ENCODE assay signal across 28 cellular contexts in the genomic region with DNA sequence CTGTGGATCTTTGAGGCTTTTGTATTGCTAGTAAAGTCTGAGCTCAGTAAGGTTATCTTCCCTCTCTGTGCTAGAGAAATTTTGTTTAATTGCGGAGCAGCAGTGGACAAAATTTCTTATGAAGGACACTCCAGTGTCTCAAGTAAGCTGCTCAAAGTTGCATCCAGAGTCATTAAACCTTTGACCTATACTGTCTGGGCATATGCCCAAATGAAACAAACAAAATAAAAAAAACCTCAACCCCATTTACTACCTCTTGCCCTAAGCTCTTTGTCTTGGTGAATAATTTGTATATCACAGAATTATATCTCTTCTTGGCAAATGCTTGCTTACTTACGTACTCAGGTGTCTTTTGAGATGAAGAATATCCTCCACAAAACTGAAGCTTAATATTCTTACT.
"Had no signal": no experiment of that assay in that cellular context is flagged by ENCODE, and none has a peak within 500 bp of the region (broad histone marks: within the 10 kb centered on the region; RNA-seq: fewer than 3 reads in every experiment).

No MANE protein-coding gene starts in this region.

- H3K36me3 Mint-ChIP-seq: memory B cell; naive thymus-derived CD4-positive, alpha-beta T cell; stimulated activated effector memory CD8-positive, alpha-beta T cell treated with anti-CD3 and anti-CD28 coated beads, Interleukin-12 subunit alpha, Interleukin-12 subunit beta, amount 100 ng/mL, for 72 hours had no signal

- ATAC-seq: activated naive CD4-positive, alpha-beta T cell treated with anti-CD3 and anti-CD28 coated beads, Interleukin-2, amount 50 U/mL, for 72 hours; activated T-cell treated with anti-CD3 and anti-CD28 coated beads, Interleukin-2, amount 50 U/mL, for 72 hours; body of pancreas; naive thymus-derived CD4-positive, alpha-beta T cell; pancreas; stimulated activated effector memory CD8-positive, alpha-beta T cell treated with anti-CD3 and anti-CD28 coated beads, Interleukin-12 subunit alpha, Interleukin-12 subunit beta, amount 100 ng/mL, for 72 hours had no signal

- H3K27ac ChIP-seq: body of pancreas, coronary artery, dorsolateral prefrontal cortex, hepatocyte, pancreas, prostate gland, sigmoid colon, uterus, VCaP had no signal

- H3K27me3 Mint-ChIP-seq: memory B cell; naive thymus-derived CD4-positive, alpha-beta T cell; stimulated activated naive CD8-positive, alpha-beta T cell treated with anti-CD3 and anti-CD28 coated beads, Interleukin-15, Interleukin-2, amounts not matched to agents 100 ng/mL and 50 ng/mL, for 24 hours; type B pancreatic cell had no signal

- DNase-seq: activated CD4-positive, alpha-beta T cell treated with anti-CD3 and anti-CD28 coated beads for 4 hours; activated CD4-positive, alpha-beta T cell treated with anti-CD3 and anti-CD28 coated beads, Interleukin-2, amount 50 U/mL, for 4 hours; activated naive CD4-positive, alpha-beta T cell; activated T-cell treated with anti-CD3 and anti-CD28 coated beads for 4 hours; activated T-cell treated with anti-CD3 and anti-CD28 coated beads, Interleukin-2, amount 50 U/mL, for 72 hours; body of pancreas; cerebellar nuclear complex; dorsolateral prefrontal cortex; effector memory CD4-positive, alpha-beta T cell; islet precursor cell; midbrain; naive thymus-derived CD4-positive, alpha-beta T cell; pancreas; retina; sigmoid colon; small intestine; stimulated activated CD4-positive, alpha-beta T cell treated with anti-CD3 and anti-CD28 coated beads, Interleukin-4, amount 100 ng/mL, for 24 hours; substantia nigra; uterus had no signal

- H3K27ac Mint-ChIP-seq: activated naive CD4-positive, alpha-beta T cell treated with anti-CD3 and anti-CD28 coated beads, Interleukin-2, amount 50 U/mL, for 72 hours; activated T-cell treated with anti-CD3 and anti-CD28 coated beads, Interleukin-2, amount 50 U/mL, for 72 hours; memory B cell; naive thymus-derived CD4-positive, alpha-beta T cell; stimulated activated effector memory CD8-positive, alpha-beta T cell treated with anti-CD3 and anti-CD28 coated beads, Interleukin-12 subunit alpha, Interleukin-12 subunit beta, amount 100 ng/mL, for 72 hours; stimulated activated naive CD8-positive, alpha-beta T cell treated with anti-CD3 and anti-CD28 coated beads, Interleukin-15, Interleukin-2, amounts not matched to agents 100 ng/mL and 50 ng/mL, for 24 hours; type B pancreatic cell had no signal

- H3K4me1 Mint-ChIP-seq: naive thymus-derived CD4-positive, alpha-beta T cell; stimulated activated effector memory CD8-positive, alpha-beta T cell treated with anti-CD3 and anti-CD28 coated beads, Interleukin-12 subunit alpha, Interleukin-12 subunit beta, amount 100 ng/mL, for 72 hours had no signal

- H3K4me3 Mint-ChIP-seq: activated T-cell treated with anti-CD3 and anti-CD28 coated beads, Interleukin-2, amount 50 U/mL, for 72 hours; memory B cell; naive thymus-derived CD4-positive, alpha-beta T cell; stimulated activated effector memory CD8-positive, alpha-beta T cell treated with anti-CD3 and anti-CD28 coated beads, Interleukin-12 subunit alpha, Interleukin-12 subunit beta, amount 100 ng/mL, for 72 hours; stimulated activated naive CD8-positive, alpha-beta T cell treated with anti-CD3 and anti-CD28 coated beads, Interleukin-15, Interleukin-2, amounts not matched to agents 100 ng/mL and 50 ng/mL, for 24 hours; type B pancreatic cell had no signal
